18 cellular contexts compared by ENCODE assay signal in genomic region chr3:13299531-13300155, GRCh38.
DNase-seq lines count a peak whose midpoint lies in the region; ATAC-seq and TF ChIP-seq lines count a peak whose summit lies in the region.
"Had no signal": no experiment of that assay in that cellular context is flagged by ENCODE, and none has a peak within 500 bp of the region (broad histone marks: within the 10 kb centered on the region; RNA-seq: fewer than 3 reads in every experiment).

No MANE protein-coding gene starts in this region.

- BruUV-seq in PC-3 (replicated peaks; lab: Mats Ljungman, UMichigan), result no TSS peak

- DNase-seq in DND-41 (no peak), NT2/D1 (ENCODE audit: low read depth, low spot score) (no peak), islet precursor cell (peak; percentile 74), spleen (peak; percentile 52), PC-3 (no peak), HCEC 1CT (no peak)
- DNase-seq: CD4-positive, alpha-beta memory T cell; DMS53; EL; KG1; NCI-H1092 treated with DMSO at 0.1 percent for 48 hours; NCI-H1436 treated with DMSO at 0.1 percent for 48 hours; NCI-H1930; NCI-H510A; NCI-H774; SHP77 had no signal

- H3K4me2 ChIP-seq in DND-41 (ENCODE audit: insufficient read depth, low read length) (no peak overlapping the region), PC-3 (ENCODE audit: low read length) (no peak overlapping the region)

- no peaks in the 10 kb centered on the region for H4K20me1 ChIP-seq in DND-41 (ENCODE audit: insufficient read depth, low read length)
- H4K20me1 ChIP-seq in PC-3 (ENCODE audit: low read length), result no peaks in the 10 kb centered on the region

- H3K27ac ChIP-seq in DND-41 (ENCODE audit: low read length), result peak overlapping the region; percentile 36
- no peak overlapping the region for H3K27ac ChIP-seq in spleen
- no peak overlapping the region for H3K27ac ChIP-seq in PC-3 (ENCODE audit: low read length)

- H3K27me3 ChIP-seq in DND-41 (ENCODE audit: insufficient read depth, low read length, poor library complexity), result no peaks in the 10 kb centered on the region
- peaks cover 2% of the 10 kb centered on the region for H3K27me3 ChIP-seq in NT2/D1 (ENCODE audit: insufficient read depth, insufficient read length)
- H3K27me3 ChIP-seq in spleen (replicated peaks in 1 of 7), result peaks cover 0 to 53% (median 0%) of the 10 kb centered on the region in 7 donors
- H3K27me3 ChIP-seq in PC-3 (ENCODE audit: low read length), result no peaks in the 10 kb centered on the region

- no peak for TF ChIP-seq POLR2A in spleen (IDR thresholded peaks at IDR 0.05)

- no peaks in the 10 kb centered on the region for H3F3A ChIP-seq in PC-3 (ENCODE audit: low read length, unreplicated experiment)

- H3K79me2 ChIP-seq in DND-41 (ENCODE audit: insufficient read depth, low read length) (no peaks in the 10 kb centered on the region), PC-3 (ENCODE audit: low read length) (no peaks in the 10 kb centered on the region)

- 85 to 96% (median 90%) methylated on average over 4 to 7 of the region's 7 CpGs for WGBS in spleen, 5 donors

- POLR2A ChIA-PET in PC-3 (lab: Charles Lee; ENCODE audit: unreplicated experiment), result no interaction called here

- H3K36me3 ChIP-seq in DND-41 (ENCODE audit: insufficient read depth, low read length) (no peaks in the 10 kb centered on the region), NT2/D1 (ENCODE audit: insufficient read depth, insufficient read length, low read length) (no peaks in the 10 kb centered on the region), spleen (no peaks in the 10 kb centered on the region), PC-3 (ENCODE audit: low read depth, low read length) (no peaks in the 10 kb centered on the region)

- ATAC-seq in DND-41 (ENCODE audit: insufficient read depth, low read depth), result no peak
- ATAC-seq in GM19397 (IDR thresholded peaks at IDR 0.05; ENCODE audit: unreplicated experiment), result no peak
- ATAC-seq in PC-3, result no peak
- ATAC-seq: HCT116 had no signal

- intact Hi-C loops in spleen (cut with DNase I; ENCODE audit: low total_unique reads) (no loop called here), PC-3 (cut with micrococcal nuclease) (no loop called here)

- TF ChIP-seq CTCF in DND-41 (IDR thresholded peaks at IDR 0.05; ENCODE audit: borderline replicate concordance, extremely low read depth, low read length, poor library complexity, severe bottlenecking) (no peak), spleen (IDR thresholded peaks at IDR 0.05 in 8 of 11, conservative IDR thresholded peaks at IDR 0.05 in 3 of 11) (no peak), PC-3 (conservative IDR thresholded peaks at IDR 0.05; ENCODE audit: low read depth, low read length) (no peak)

- no peaks in the 10 kb centered on the region for H3K9me2 ChIP-seq in PC-3 (replicated peaks; ENCODE audit: low read length)

- H3K4me1 ChIP-seq in DND-41 (ENCODE audit: insufficient read depth, low read length), result peaks cover 42% of the 10 kb centered on the region
- peaks cover 15% of the 10 kb centered on the region for H3K4me1 ChIP-seq in NT2/D1 (ENCODE audit: insufficient read depth, insufficient read length)
- H3K4me1 ChIP-seq in spleen, result peaks cover 0 to 6% (median 0%) of the 10 kb centered on the region in 6 donors
- H3K4me1 ChIP-seq in PC-3 (ENCODE audit: insufficient read depth, low read length), result peaks cover 13% of the 10 kb centered on the region

- H2AFZ ChIP-seq in DND-41 (ENCODE audit: low read depth, low read length) (no peak overlapping the region), PC-3 (ENCODE audit: low read length) (no peak overlapping the region)

- H3K4me3 ChIP-seq in DND-41 (ENCODE audit: low read depth in 1 of 2, low read length in 2 of 2) (no peak overlapping the region), NT2/D1 (ENCODE audit: insufficient read length, low read depth) (no peak overlapping the region), spleen (no peak overlapping the region), PC-3 (ENCODE audit: low read length) (no peak overlapping the region)

- no peak overlapping the region for H3K9ac ChIP-seq in DND-41 (ENCODE audit: low read depth, low read length)
- peak overlapping the region; percentile 17 for H3K9ac ChIP-seq in NT2/D1 (ENCODE audit: insufficient read length, low read depth)
- H3K9ac ChIP-seq in PC-3 (ENCODE audit: low read length), result no peak overlapping the region

- CTCF ChIA-PET in PC-3 (lab: Charles Lee), result no interaction called here

- H3K9me3 ChIP-seq in DND-41 (ENCODE audit: insufficient read depth, low read length, severe bottlenecking) (no peaks in the 10 kb centered on the region), NT2/D1 (ENCODE audit: insufficient read depth, low read length) (no peaks in the 10 kb centered on the region), spleen (no peaks in the 10 kb centered on the region), PC-3 (ENCODE audit: low read length) (no peaks in the 10 kb centered on the region)

Comparison
In these comparisons a context has a peak if more than half of its experiments do, and no peak if none do; other contexts are left out.
1. DNase-seq: peak in islet precursor cell (single experiment) and spleen (single experiment); none in DND-41 (single experiment), NT2/D1 (single experiment), PC-3 (single experiment) and HCEC 1CT (single experiment).